ENCODE assay signal across 17 cellular contexts in genomic region chr9:102101723-102102122, GRCh38.
"Had no signal": no experiment of that assay in that cellular context is flagged by ENCODE, and none has a peak within 500 bp of the region (broad histone marks: within the 10 kb centered on the region; RNA-seq: fewer than 3 reads in every experiment).

No MANE protein-coding gene starts in this region.

- H3K27me3 ChIP-seq: cardiac muscle cell, right atrium auricular region, suprapubic skin had no signal

- H3K4me3 ChIP-seq: cardiac muscle cell, mucosa of descending colon, right atrium auricular region, suprapubic skin had no signal

- DNase-seq: activated CD4-positive, alpha-beta T cell treated with anti-CD3 and anti-CD28 coated beads for 1 hour; activated CD4-positive, alpha-beta T cell treated with anti-CD3 and anti-CD28 coated beads, Interleukin-2, amount 50 U/mL, for 4 hours; activated effector memory CD4-positive, alpha-beta T cell treated with anti-CD3 and anti-CD28 coated beads, Interleukin-2, amount 50 U/mL, for 16 hours; activated T-cell treated with anti-CD3 and anti-CD28 coated beads, Interleukin-2, amount 50 U/mL, for 72 hours; head of caudate nucleus; mesenchymal stem cell; mucosa of descending colon; naive B cell; small intestine; stimulated activated CD4-positive, alpha-beta T cell treated with anti-CD3 and anti-CD28 coated beads, Interleukin-4, amount 100 ng/mL, for 1 hour; stimulated activated naive CD8-positive, alpha-beta T cell treated with anti-CD3 and anti-CD28 coated beads, Interleukin-15, amount 100 ng/mL, for 72 hours; WERI-Rb-1 had no signal

- H3K4me1 ChIP-seq: right atrium auricular region, suprapubic skin had no signal

- H3K9me3 ChIP-seq: mucosa of descending colon, right atrium auricular region, suprapubic skin had no signal

- H3K36me3 ChIP-seq: cardiac muscle cell, right atrium auricular region, suprapubic skin, WERI-Rb-1 had no signal

- FAIRE-seq: astrocyte, frontal cortex, small intestine had no signal

- H3K27ac ChIP-seq: cardiac muscle cell, right atrium auricular region, suprapubic skin, WERI-Rb-1 had no signal

- ATAC-seq: activated T-cell treated with anti-CD3 and anti-CD28 coated beads, Interleukin-2, amount 50 U/mL, for 72 hours; mucosa of descending colon; stimulated activated naive CD8-positive, alpha-beta T cell treated with anti-CD3 and anti-CD28 coated beads, Interleukin-15, amount 100 ng/mL, for 72 hours had no signal
